ENCODE assay signal across 18 cellular contexts in the genomic region with DNA sequence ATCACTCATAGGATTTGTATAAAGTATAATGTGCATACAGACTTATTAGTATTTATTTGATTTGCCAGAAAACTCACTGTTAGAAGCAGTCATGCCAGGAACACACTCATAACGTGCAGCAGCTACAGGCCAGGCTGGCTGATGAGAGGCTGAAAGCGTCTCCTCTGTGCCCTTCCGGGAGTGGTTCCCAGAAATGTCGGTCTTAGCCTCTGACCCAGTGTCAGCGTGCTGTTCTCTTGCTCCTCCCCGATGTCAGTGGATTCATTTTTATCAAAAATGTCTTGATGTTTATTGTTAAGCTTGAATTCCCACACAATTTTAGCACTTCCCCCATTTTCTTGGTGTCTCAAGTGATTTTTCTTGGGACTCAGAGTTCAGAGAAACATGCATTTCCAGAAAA. TPM values are rescaled to one million over a fixed set of nuclear protein-coding genes. Genes with fewer than 3 reads are reported as not detected.
A peak's percentile ranks its signal among the peaks of the same experiment; 100 is the strongest.
DNase-seq lines count a peak whose midpoint lies in the region; ATAC-seq and TF ChIP-seq lines count a peak whose summit lies in the region.
"Had no signal": no experiment of that assay in that cellular context is flagged by ENCODE, and none has a peak within 500 bp of the region (broad histone marks: within the 10 kb centered on the region; RNA-seq: fewer than 3 reads in every experiment).

No MANE protein-coding gene starts in this region.

- H3K27me3 ChIP-seq in right cardiac atrium (ENCODE audit: control insufficient read depth, insufficient read depth) (no peaks in the 10 kb centered on the region), parathyroid adenoma (ENCODE audit: control insufficient read depth, insufficient read depth, low read length) (no peaks in the 10 kb centered on the region), hepatocyte (no peaks in the 10 kb centered on the region)
- H3K27me3 ChIP-seq: BE2C had no signal

- H2AFZ ChIP-seq in parathyroid adenoma (peak overlapping the region; percentile 18), hepatocyte (no peak overlapping the region)

- no peak overlapping the region for H3K9ac ChIP-seq in parathyroid adenoma

- H3K79me2 ChIP-seq in parathyroid adenoma (no peaks in the 10 kb centered on the region), hepatocyte (no peaks in the 10 kb centered on the region)

- 66% methylated on average over 6 of the region's 6 CpGs for WGBS in right cardiac atrium
- 94% methylated on average over 6 of the region's 6 CpGs for WGBS in hepatocyte (ENCODE audit: low lambda C conversion rate, missing lambda C conversion rate)

- H3K9me2 ChIP-seq in hepatocyte (replicated peaks; ENCODE audit: insufficient read depth), result no peaks in the 10 kb centered on the region

- H3K4me3 ChIP-seq in right cardiac atrium (ENCODE audit: low read length) (no peak overlapping the region), fibroblast of the aortic adventitia (ENCODE audit: low read depth, low read length) (no peak overlapping the region), parathyroid adenoma (ENCODE audit: low read depth, low read length) (no peak overlapping the region), hepatocyte (no peak overlapping the region)
- H3K4me3 ChIP-seq: HAP-1 had no signal

- H3K4me2 ChIP-seq in parathyroid adenoma (ENCODE audit: low read length), result no peak overlapping the region
- no peak overlapping the region for H3K4me2 ChIP-seq in hepatocyte

- H3K27ac ChIP-seq in right cardiac atrium (ENCODE audit: low read length) (no peak overlapping the region), parathyroid adenoma (peak overlapping the region; percentile 2), hepatocyte (no peak overlapping the region)

- H3K9me3 ChIP-seq in right cardiac atrium (ENCODE audit: control insufficient read depth, low read length) (no peaks in the 10 kb centered on the region), parathyroid adenoma (ENCODE audit: control insufficient read depth, low read length) (no peaks in the 10 kb centered on the region), hepatocyte (ENCODE audit: low read depth) (no peaks in the 10 kb centered on the region)
- H3K9me3 ChIP-seq: BE2C, HAP-1 had no signal

- ATAC-seq in right cardiac atrium (peak in 1 of 2 donors; percentile 50), Right ventricle myocardium inferior (no peak), HG02840 (IDR thresholded peaks at IDR 0.05; ENCODE audit: low FRiP score, unreplicated experiment) (no peak), GM18907 (IDR thresholded peaks at IDR 0.05; ENCODE audit: unreplicated experiment) (no peak)

- H3K36me3 ChIP-seq in parathyroid adenoma (ENCODE audit: control insufficient read depth, insufficient read depth, low read length) (no peaks in the 10 kb centered on the region), hepatocyte (replicated peaks; ENCODE audit: insufficient read depth, low read depth) (no peaks in the 10 kb centered on the region)
- H3K36me3 ChIP-seq: BE2C, HAP-1 had no signal

- H4K20me1 ChIP-seq in hepatocyte (ENCODE audit: insufficient read depth, poor library complexity, severe bottlenecking), result no peaks in the 10 kb centered on the region

- H3K4me1 ChIP-seq in right cardiac atrium (ENCODE audit: control insufficient read depth, insufficient read depth, low read length), result peaks cover 6% of the 10 kb centered on the region
- peaks cover 4% of the 10 kb centered on the region for H3K4me1 ChIP-seq in parathyroid adenoma
- H3K4me1 ChIP-seq in hepatocyte (ENCODE audit: insufficient read depth), result peaks cover 3% of the 10 kb centered on the region

- intact Hi-C loops in right cardiac atrium (cut with DNase I), result loop anchor here in 3 of 4 donors (10.0 kb wide), 3 partner anchors 57 to 397 kb away; partner anchors contain the start of gene GGCT (in 2 of the 3)
- intact Hi-C loops in Right ventricle myocardium inferior (cut with DNase I), result loop anchor here (5.0 kb wide), 2 partner anchors 49 to 284 kb away; no protein-coding TSS in a partner anchor

- TF ChIP-seq CTCF in fibroblast of the aortic adventitia (IDR thresholded peaks at IDR 0.05; ENCODE audit: insufficient read depth, low read length), result no peak
- no peak for TF ChIP-seq CTCF in parathyroid adenoma (IDR thresholded peaks at IDR 0.05)
- no peak for TF ChIP-seq CTCF in hepatocyte (IDR thresholded peaks at IDR 0.05; ENCODE audit: poor library complexity)

- DNase-seq in right cardiac atrium (peak; percentile 39 to 60 (median 59)), Right ventricle myocardium inferior (ENCODE audit: missing footprints) (no peak), fibroblast of the aortic adventitia (ENCODE audit: low read depth) (peak; percentile 41), NCI-H2227 treated with DMSO at 0.1 percent for 48 hours (lab: John Stamatoyannopoulos, UW) (no peak), hepatocyte (ENCODE audit: low spot score) (no peak)
- DNase-seq: 8988T; BE2C; Calu3; CD4-positive, alpha-beta T cell; NCI-H1417; NCI-H187 treated with DMSO at 0.1 percent for 48 hours; NCI-H446; NK-92 treated with Interleukin-12 subunit alpha and Interleukin-12 subunit beta, amount 100 ng/mL, for 24 hours; RPMI8226 had no signal

RNA-seq across cellular contexts. Expression of gene GARS1, which starts 33.3 kb away (rescaled TPM):
- total RNA-seq in right cardiac atrium (10 to 100 TPM; 35.8 to 48.8 (median 40.5) TPM), Right ventricle myocardium inferior (32.3 TPM), fibroblast of the aortic adventitia (ENCODE audit: low replicate concordance) (298 and 452 TPM in 2 replicates), hepatocyte (151 and 163 TPM in 2 replicates)
- polyA plus RNA-seq in right cardiac atrium (38.3 TPM), hepatocyte (111 and 131 TPM in 2 replicates)

RNA-seq across cellular contexts. Expression of gene GGCT, which starts 56.8 kb away (rescaled TPM):
- 10 to 100 TPM; 21.2 to 25.1 (median 22.2) TPM for total RNA-seq in right cardiac atrium
- 41.0 TPM for polyA plus RNA-seq in right cardiac atrium
- 18.9 TPM for total RNA-seq in Right ventricle myocardium inferior
- 27.3 and 47.8 TPM in 2 replicates for total RNA-seq in fibroblast of the aortic adventitia (ENCODE audit: low replicate concordance)
- 43.4 and 47.2 TPM in 2 replicates for total RNA-seq in hepatocyte
- 46.9 and 55.7 TPM in 2 replicates for polyA plus RNA-seq in hepatocyte

Comparison
In these comparisons a context has a peak if more than half of its experiments do, and no peak if none do; other contexts are left out.
1. DNase-seq: peak in right cardiac atrium (3 of 3) and fibroblast of the aortic adventitia (single experiment); none in Right ventricle myocardium inferior (single experiment), NCI-H2227 treated with DMSO at 0.1 percent for 48 hours (single experiment) and hepatocyte (single experiment).